In the genomic region with DNA sequence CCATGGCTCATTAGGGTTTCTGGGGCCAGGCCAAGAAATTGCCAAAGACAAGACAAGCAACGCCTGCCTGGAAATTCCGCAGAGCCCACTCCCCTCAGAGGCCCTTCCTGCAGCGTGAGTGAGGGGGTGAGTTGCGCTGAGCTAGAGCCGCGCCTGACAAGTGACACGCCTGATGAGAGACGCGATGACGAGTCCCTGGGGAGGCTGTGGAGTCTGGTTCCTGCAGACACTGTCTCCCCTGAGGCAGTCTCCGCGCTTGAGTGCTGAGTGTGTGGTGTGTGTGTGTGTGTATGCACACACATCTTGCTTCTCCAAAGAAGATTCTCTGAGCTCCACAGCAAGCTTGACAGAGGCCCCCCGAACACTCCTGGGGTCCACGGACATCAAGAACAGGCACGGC, we compare ENCODE assay signal across 12 cellular contexts.
A peak's percentile ranks its signal among the peaks of the same experiment; 100 is the strongest.
DNase-seq lines count a peak whose midpoint lies in the region; ATAC-seq and TF ChIP-seq lines count a peak whose summit lies in the region.
"Had no signal": no experiment of that assay in that cellular context is flagged by ENCODE, and none has a peak within 500 bp of the region (broad histone marks: within the 10 kb centered on the region; RNA-seq: fewer than 3 reads in every experiment).

No MANE protein-coding gene starts in this region.

- no peak overlapping the region for H2AFZ ChIP-seq in neural cell (ENCODE audit: low read depth, low read length)
- no peak overlapping the region for H2AFZ ChIP-seq in GM23338

- no peaks in the 10 kb centered on the region for H3K79me2 ChIP-seq in neural cell (replicated peaks; ENCODE audit: insufficient read depth, low read length)
- H3K79me2 ChIP-seq in GM23338 (replicated peaks; ENCODE audit: insufficient read depth), result no peaks in the 10 kb centered on the region

- H3K9me3 Mint-ChIP-seq in IgD-negative memory B cell, result peaks cover 2 to 10% (median 7%) of the 10 kb centered on the region in 3 donors
- H3K9me3 Mint-ChIP-seq in GM23338, result peaks cover 3% of the 10 kb centered on the region; the same call in 1 of the 3 replicates
- no peaks in the 10 kb centered on the region for H3K9me3 Mint-ChIP-seq in activated T-cell treated with anti-CD3 and anti-CD28 coated beads, Interleukin-2, amount 50 U/mL, for 72 hours

- H3K9me2 ChIP-seq in neural cell (ENCODE audit: insufficient read depth, low read length) (no peaks in the 10 kb centered on the region), GM23338 (ENCODE audit: insufficient read depth) (no peaks in the 10 kb centered on the region)
- H3K9me2 ChIP-seq: SK-N-SH had no signal

- H3K27ac Mint-ChIP-seq in IgD-negative memory B cell (peak overlapping the region in 2 of 3 donors; percentile 21 to 93), GM23338 (no peak overlapping the region)
- H3K27ac Mint-ChIP-seq in activated T-cell treated with anti-CD3 and anti-CD28 coated beads, Interleukin-2, amount 50 U/mL, for 72 hours, result no peak overlapping the region

- H3K27me3 Mint-ChIP-seq in IgD-negative memory B cell (peaks cover 49% of the 10 kb centered on the region), GM23338 (ENCODE audit: insufficient read depth, low read depth, poor library complexity) (peaks cover 17% of the 10 kb centered on the region)
- peaks cover 31% of the 10 kb centered on the region for H3K27me3 Mint-ChIP-seq in activated T-cell treated with anti-CD3 and anti-CD28 coated beads, Interleukin-2, amount 50 U/mL, for 72 hours (ENCODE audit: low read depth)

- DNase-seq in coronary artery (ENCODE audit: low spot score), result no peak
- DNase-seq in GM23338 (ENCODE audit: low spot score), result no peak
- no peak for DNase-seq in activated T-cell treated with anti-CD3 and anti-CD28 coated beads, Interleukin-2, amount 50 U/mL, for 72 hours
- DNase-seq: activated CD4-positive, alpha-beta T cell treated with anti-CD3 and anti-CD28 coated beads for 4 hours; KG1; NCI-H748 treated with DMSO at 0.1 percent for 48 hours; sigmoid colon; SK-N-SH had no signal

- H3K4me2 ChIP-seq in neural cell (ENCODE audit: low read length) (no peak overlapping the region), GM23338 (no peak overlapping the region)
- H3K4me2 ChIP-seq: SK-N-SH had no signal

- H3K36me3 ChIP-seq in neural cell (ENCODE audit: insufficient read depth, low read length) (no peaks in the 10 kb centered on the region), GM23338 (ENCODE audit: insufficient read depth) (no peaks in the 10 kb centered on the region)
- H3K36me3 ChIP-seq: sigmoid colon had no signal

- H3K9ac ChIP-seq in neural cell (ENCODE audit: low read length), result no peak overlapping the region
- H3K9ac ChIP-seq: SK-N-SH had no signal

- no peaks in the 10 kb centered on the region for H3K9me3 ChIP-seq in neural cell (ENCODE audit: low read length)
- H3K9me3 ChIP-seq: SK-N-SH had no signal

- no peaks in the 10 kb centered on the region for H3K27me3 ChIP-seq in neural cell (ENCODE audit: insufficient read depth, low read depth, low read length)
- H3K27me3 ChIP-seq in GM23338 (ENCODE audit: insufficient read depth), result no peaks in the 10 kb centered on the region
- H3K27me3 ChIP-seq: sigmoid colon had no signal

- TF ChIP-seq EP300 in neural cell (conservative IDR thresholded peaks at IDR 0.05; ENCODE audit: poor library complexity, severe bottlenecking), result no peak

- H3K27ac ChIP-seq in neural cell (ENCODE audit: low read length) (no peak overlapping the region), coronary artery (no peak overlapping the region), GM23338 (ENCODE audit: low read depth) (no peak overlapping the region)
- H3K27ac ChIP-seq: sigmoid colon had no signal

- H3K4me1 ChIP-seq in GM23338 (ENCODE audit: insufficient read depth), result no peaks in the 10 kb centered on the region
- H3K4me1 ChIP-seq: sigmoid colon had no signal

- H4K20me1 ChIP-seq in neural cell (ENCODE audit: insufficient read depth) (no peaks in the 10 kb centered on the region), GM23338 (replicated peaks; ENCODE audit: insufficient read depth) (no peaks in the 10 kb centered on the region)

- H3K4me3 Mint-ChIP-seq in IgD-negative memory B cell, result peak overlapping the region in 1 of 4 donors; percentile 59
- H3K4me3 Mint-ChIP-seq in GM23338, result no peak overlapping the region
- H3K4me3 Mint-ChIP-seq in activated T-cell treated with anti-CD3 and anti-CD28 coated beads, Interleukin-2, amount 50 U/mL, for 72 hours, result no peak overlapping the region

- H3K4me1 Mint-ChIP-seq in IgD-negative memory B cell (peaks cover 5 to 12% (median 6%) of the 10 kb centered on the region in 3 donors), GM23338 (peaks cover 14% of the 10 kb centered on the region)
- H3K4me1 Mint-ChIP-seq in activated T-cell treated with anti-CD3 and anti-CD28 coated beads, Interleukin-2, amount 50 U/mL, for 72 hours (ENCODE audit: low read depth), result peaks cover 6% of the 10 kb centered on the region

- H3K4me3 ChIP-seq in neural cell (ENCODE audit: low read length) (no peak overlapping the region), coronary artery (no peak overlapping the region), GM23338 (no peak overlapping the region)
- H3K4me3 ChIP-seq: sigmoid colon had no signal

- H3F3A ChIP-seq in neural cell (ENCODE audit: insufficient read depth, low read length, poor library complexity, severe bottlenecking) (no peaks in the 10 kb centered on the region), GM23338 (replicated peaks; ENCODE audit: low read depth) (no peaks in the 10 kb centered on the region)

- ATAC-seq in GM18858 (IDR thresholded peaks at IDR 0.05; ENCODE audit: unreplicated experiment) (peak; percentile 57), GM21576 (IDR thresholded peaks at IDR 0.05; ENCODE audit: unreplicated experiment) (peak; percentile 78), GM23338 (no peak)
- no peak for ATAC-seq in activated T-cell treated with anti-CD3 and anti-CD28 coated beads, Interleukin-2, amount 50 U/mL, for 72 hours (replicated peaks in 1 of 2)

- TF ChIP-seq RAD21 in neural cell (conservative IDR thresholded peaks at IDR 0.05), result no peak

- H3K36me3 Mint-ChIP-seq in IgD-negative memory B cell (peaks cover under 1% of the 10 kb centered on the region), GM23338 (ENCODE audit: low read depth) (no peaks in the 10 kb centered on the region; the same call in 2 of the 3 replicates)
- H3K36me3 Mint-ChIP-seq in activated T-cell treated with anti-CD3 and anti-CD28 coated beads, Interleukin-2, amount 50 U/mL, for 72 hours (ENCODE audit: insufficient read depth in 2 of 2), result peaks cover 1 to 5% of the 10 kb centered on the region in 2 donors

- TF ChIP-seq CTCF in neural cell (IDR thresholded peaks at IDR 0.05; ENCODE audit: poor library complexity, severe bottlenecking) (no peak), coronary artery (IDR thresholded peaks at IDR 0.05) (no peak), GM23338 (conservative IDR thresholded peaks at IDR 0.05; ENCODE audit: low read depth in 2 of 2) (no peak)

TF ChIP-seq in neural cell, 6 proteins besides CTCF, POLR2A, EP300 and RAD21:
- TF ChIP-seq POLR2AphosphoS5 (IDR thresholded peaks at IDR 0.05) (peak; percentile 57), TAF1 (IDR thresholded peaks at IDR 0.05; ENCODE audit: low read depth) (no peak)

TF ChIP-seq in GM23338, 12 proteins besides CTCF, POLR2A, EP300 and RAD21 (continues in another document):
- TF ChIP-seq EZH2phosphoT487 (IDR thresholded peaks at IDR 0.05; ENCODE audit: unreplicated experiment) (no peak), JUNB (IDR thresholded peaks at IDR 0.05; ENCODE audit: unreplicated experiment) (no peak), EZH2 (IDR thresholded peaks at IDR 0.05; ENCODE audit: low read depth, unreplicated experiment) (no peak), POLR2AphosphoS5 (IDR thresholded peaks at IDR 0.05; ENCODE audit: low read depth) (no peak), NANOG (IDR thresholded peaks at IDR 0.05; ENCODE audit: borderline replicate concordance) (no peak)
- TF ChIP-seq, protein P1, sequence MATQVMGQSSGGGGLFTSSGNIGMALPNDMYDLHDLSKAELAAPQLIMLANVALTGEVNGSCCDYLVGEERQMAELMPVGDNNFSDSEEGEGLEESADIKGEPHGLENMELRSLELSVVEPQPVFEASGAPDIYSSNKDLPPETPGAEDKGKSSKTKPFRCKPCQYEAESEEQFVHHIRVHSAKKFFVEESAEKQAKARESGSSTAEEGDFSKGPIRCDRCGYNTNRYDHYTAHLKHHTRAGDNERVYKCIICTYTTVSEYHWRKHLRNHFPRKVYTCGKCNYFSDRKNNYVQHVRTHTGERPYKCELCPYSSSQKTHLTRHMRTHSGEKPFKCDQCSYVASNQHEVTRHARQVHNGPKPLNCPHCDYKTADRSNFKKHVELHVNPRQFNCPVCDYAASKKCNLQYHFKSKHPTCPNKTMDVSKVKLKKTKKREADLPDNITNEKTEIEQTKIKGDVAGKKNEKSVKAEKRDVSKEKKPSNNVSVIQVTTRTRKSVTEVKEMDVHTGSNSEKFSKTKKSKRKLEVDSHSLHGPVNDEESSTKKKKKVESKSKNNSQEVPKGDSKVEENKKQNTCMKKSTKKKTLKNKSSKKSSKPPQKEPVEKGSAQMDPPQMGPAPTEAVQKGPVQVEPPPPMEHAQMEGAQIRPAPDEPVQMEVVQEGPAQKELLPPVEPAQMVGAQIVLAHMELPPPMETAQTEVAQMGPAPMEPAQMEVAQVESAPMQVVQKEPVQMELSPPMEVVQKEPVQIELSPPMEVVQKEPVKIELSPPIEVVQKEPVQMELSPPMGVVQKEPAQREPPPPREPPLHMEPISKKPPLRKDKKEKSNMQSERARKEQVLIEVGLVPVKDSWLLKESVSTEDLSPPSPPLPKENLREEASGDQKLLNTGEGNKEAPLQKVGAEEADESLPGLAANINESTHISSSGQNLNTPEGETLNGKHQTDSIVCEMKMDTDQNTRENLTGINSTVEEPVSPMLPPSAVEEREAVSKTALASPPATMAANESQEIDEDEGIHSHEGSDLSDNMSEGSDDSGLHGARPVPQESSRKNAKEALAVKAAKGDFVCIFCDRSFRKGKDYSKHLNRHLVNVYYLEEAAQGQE (IDR thresholded peaks at IDR 0.05; ENCODE audit: unreplicated experiment), result no peak

Comparison
In these comparisons a context has a peak if more than half of its experiments do, and no peak if none do; other contexts are left out.
1. ATAC-seq: peak in GM18858 (single experiment) and GM21576 (single experiment); none in GM23338 (single experiment) and activated T-cell treated with anti-CD3 and anti-CD28 coated beads, Interleukin-2, amount 50 U/mL, for 72 hours (0 of 2).
2. H3K27ac Mint-ChIP-seq: peak in IgD-negative memory B cell (2 of 3); none in GM23338 (single experiment) and activated T-cell treated with anti-CD3 and anti-CD28 coated beads, Interleukin-2, amount 50 U/mL, for 72 hours (single experiment).